25 cellular contexts compared by ENCODE assay signal in genomic region chr11:97977726-97978125, GRCh38.
DNase-seq lines count a peak whose midpoint lies in the region; ATAC-seq, FAIRE-seq and TF ChIP-seq lines count a peak whose summit lies in the region.
"Had no signal": no experiment of that assay in that cellular context is flagged by ENCODE, and none has a peak within 500 bp of the region (broad histone marks: within the 10 kb centered on the region; RNA-seq: fewer than 3 reads in every experiment).

No MANE protein-coding gene starts in this region.

- peak overlapping the region; percentile 92 for H3K27ac Mint-ChIP-seq in astrocyte (ENCODE audit: unreplicated experiment)
- H3K27ac Mint-ChIP-seq in CD4-positive, alpha-beta memory T cell: no peak overlapping the region
- H3K27ac Mint-ChIP-seq: CD4-positive, CD25-positive, alpha-beta regulatory T cell; CD8-positive, alpha-beta T cell had no signal

- no peak for TF ChIP-seq RAD21 in HepG2 (CRISPR knock-in tag; IDR thresholded peaks at IDR 0.05)

- no peak for DNase-seq in HepG2 (ENCODE audit: low spot score)
- no peak for DNase-seq in right lobe of liver
- DNase-seq in astrocyte (ENCODE audit: low read depth): no peak
- no peak for DNase-seq in smooth muscle cell (lab: John Stamatoyannopoulos, UW; ENCODE audit: unreplicated experiment)
- DNase-seq in COLO668 (lab: John Stamatoyannopoulos, UW; ENCODE audit: unreplicated experiment): no peak
- no peak for DNase-seq in CD4-positive, alpha-beta memory T cell
- DNase-seq: ACHN; BE2C; C1 segment of cervical spinal cord; CD4-positive, CD25-positive, alpha-beta regulatory T cell; CD8-positive, alpha-beta T cell; COR-L47; DMS 273 treated with DMSO at 0.1 percent for 48 hours; DMS153; DMS53; DMS79; DND-41; EL; GDM1 had no signal

- no peak overlapping the region for H3K4me3 ChIP-seq in HepG2 (replicated peaks in 1 of 3; ENCODE audit: insufficient read depth in 1 of 3, low read depth in 2 of 3, low read length in 3 of 3)
- no peak overlapping the region for H3K4me3 ChIP-seq in right lobe of liver
- H3K4me3 ChIP-seq in astrocyte (ENCODE audit: insufficient read depth, low read depth, low read length): no peak overlapping the region
- H3K4me3 ChIP-seq in smooth muscle cell: no peak overlapping the region
- H3K4me3 ChIP-seq in CD4-positive, alpha-beta memory T cell (ENCODE audit: low read length in 2 of 2): no peak overlapping the region
- H3K4me3 ChIP-seq: BLaER1, GM12878 had no signal

- H3K27me3 ChIP-seq in HepG2 (ENCODE audit: control insufficient read depth in 1 of 2, insufficient read depth in 2 of 2, low read length in 2 of 2) (no peaks in the 10 kb centered on the region), right lobe of liver (no peaks in the 10 kb centered on the region), astrocyte (ENCODE audit: insufficient read depth, low read length) (no peaks in the 10 kb centered on the region), smooth muscle cell (ENCODE audit: low read depth) (no peaks in the 10 kb centered on the region)
- no peaks in the 10 kb centered on the region for H3K27me3 ChIP-seq in CD4-positive, alpha-beta memory T cell (ENCODE audit: insufficient read depth, low read length)
- H3K27me3 ChIP-seq: BE2C, BLaER1 had no signal

- H3K36me3 ChIP-seq in HepG2 (replicated peaks in 1 of 2; ENCODE audit: control insufficient read depth in 1 of 2, insufficient read depth in 2 of 2, low read length in 2 of 2): no peaks in the 10 kb centered on the region
- no peaks in the 10 kb centered on the region for H3K36me3 ChIP-seq in right lobe of liver
- no peaks in the 10 kb centered on the region for H3K36me3 ChIP-seq in astrocyte (ENCODE audit: insufficient read depth, low read length)
- H3K36me3 ChIP-seq in smooth muscle cell (ENCODE audit: low read depth): no peaks in the 10 kb centered on the region
- H3K36me3 ChIP-seq in CD4-positive, alpha-beta memory T cell (ENCODE audit: insufficient read depth, low read length): no peaks in the 10 kb centered on the region
- H3K36me3 ChIP-seq: BE2C, BLaER1 had no signal

- H3K4me2 ChIP-seq in HepG2 (ENCODE audit: low read depth, low read length) (no peak overlapping the region), astrocyte (ENCODE audit: low read length) (no peak overlapping the region), smooth muscle cell (no peak overlapping the region)
- H3K4me2 ChIP-seq: BLaER1 had no signal

- no peak overlapping the region for H3K27ac ChIP-seq in HepG2 (ENCODE audit: extremely low read length, insufficient read depth, low read length)
- no peak overlapping the region for H3K27ac ChIP-seq in right lobe of liver
- H3K27ac ChIP-seq in astrocyte (ENCODE audit: low read depth, low read length): no peak overlapping the region
- H3K27ac ChIP-seq in smooth muscle cell (ENCODE audit: low read depth): peak overlapping the region; percentile 77
- H3K27ac ChIP-seq in CD4-positive, alpha-beta memory T cell (ENCODE audit: low read depth, low read length): no peak overlapping the region
- H3K27ac ChIP-seq: 22Rv1, BLaER1 had no signal

- TF ChIP-seq EP300 in HepG2 (IDR thresholded peaks at IDR 0.05; ENCODE audit: low read depth in 2 of 2, low read length in 2 of 2) (no peak), HepG2 (CRISPR knock-in tag; IDR thresholded peaks at IDR 0.05; ENCODE audit: borderline replicate concordance) (no peak)

- intact Hi-C loops in HepG2 (cut with micrococcal nuclease; ENCODE audit: unreplicated experiment) (no loop called here), right lobe of liver (cut with DNase I) (no loop called here)
- intact Hi-C loops in CD4-positive, alpha-beta memory T cell (cut with micrococcal nuclease): no loop called here

- ATAC-seq in HepG2: no peak
- ATAC-seq in right lobe of liver: no peak
- ATAC-seq: CD8-positive, alpha-beta T cell; GM12878 had no signal

- WGBS in HepG2 (ENCODE audit: low lambda C conversion rate): 0% methylated on average over 1 of the region's 1 CpG
- WGBS in right lobe of liver (ENCODE audit: insufficient coverage, low coverage, low lambda C conversion rate, missing lambda C conversion rate): 33% methylated on average over 1 of the region's 1 CpG
- WGBS in smooth muscle cell (ENCODE audit: low lambda C conversion rate): 79% methylated on average over 1 of the region's 1 CpG

- peaks cover 10% of the 10 kb centered on the region for H3K9me3 Mint-ChIP-seq in astrocyte (ENCODE audit: unreplicated experiment)
- peaks cover 0 to 11% (median 3%) of the 10 kb centered on the region in 8 donors for H3K9me3 Mint-ChIP-seq in CD4-positive, alpha-beta memory T cell

- in situ Hi-C loops in HepG2 (cut with HindIII; ENCODE audit: extremely low pct_ligation_motif_present, low pct_unique_long_range_greater_than_20kb): no loop called here

- no peaks in the 10 kb centered on the region for H3F3A ChIP-seq in smooth muscle cell (ENCODE audit: low read depth)

- H3K4me1 Mint-ChIP-seq in astrocyte (ENCODE audit: low read depth, unreplicated experiment): peaks cover 38% of the 10 kb centered on the region
- no peaks in the 10 kb centered on the region for H3K4me1 Mint-ChIP-seq in CD4-positive, alpha-beta memory T cell
- H3K4me1 Mint-ChIP-seq: CD14-positive monocyte; CD4-positive, CD25-positive, alpha-beta regulatory T cell had no signal

- FAIRE-seq in HepG2 (lab: Jason Lieb, UNC) (no peak), astrocyte (lab: Jason Lieb, UNC) (no peak)
- FAIRE-seq: GM12878, GM12892, GM19239 had no signal

- no peak overlapping the region for H2AFZ ChIP-seq in HepG2 (ENCODE audit: low read length)
- H2AFZ ChIP-seq in astrocyte (ENCODE audit: low read depth, low read length): no peak overlapping the region
- peak overlapping the region; percentile 30 for H2AFZ ChIP-seq in smooth muscle cell (ENCODE audit: low read depth)

- H4K20me1 ChIP-seq in HepG2 (ENCODE audit: insufficient read depth, low read length) (no peaks in the 10 kb centered on the region), astrocyte (ENCODE audit: insufficient read depth, low read length) (no peaks in the 10 kb centered on the region), smooth muscle cell (ENCODE audit: low read depth) (no peaks in the 10 kb centered on the region)
- H4K20me1 ChIP-seq: BLaER1 had no signal

- H3K9me3 ChIP-seq in HepG2 (ENCODE audit: low read length) (no peaks in the 10 kb centered on the region), right lobe of liver (no peaks in the 10 kb centered on the region), astrocyte (ENCODE audit: insufficient read depth, low read depth, low read length) (peaks cover 2% of the 10 kb centered on the region), smooth muscle cell (replicated peaks; ENCODE audit: low read depth) (no peaks in the 10 kb centered on the region)
- H3K9me3 ChIP-seq in CD4-positive, alpha-beta memory T cell (ENCODE audit: control insufficient read depth in 1 of 2, low read length in 2 of 2): no peaks in the 10 kb centered on the region
- H3K9me3 ChIP-seq: BE2C, BLaER1 had no signal

- POLR2A ChIA-PET in HepG2 (lab: Yijun Ruan, JAX): no interaction called here
- POLR2A ChIA-PET in CD4-positive, alpha-beta memory T cell (lab: Charles Lee; ENCODE audit: partially characterized antibody): no interaction called here

- no peaks in the 10 kb centered on the region for H3K4me1 ChIP-seq in HepG2 (ENCODE audit: insufficient read depth, low read length)
- no peaks in the 10 kb centered on the region for H3K4me1 ChIP-seq in right lobe of liver
- peaks cover 6% of the 10 kb centered on the region for H3K4me1 ChIP-seq in astrocyte (ENCODE audit: insufficient read depth, low read length)
- peaks cover 21% of the 10 kb centered on the region for H3K4me1 ChIP-seq in smooth muscle cell (ENCODE audit: low read depth)
- H3K4me1 ChIP-seq in CD4-positive, alpha-beta memory T cell (ENCODE audit: insufficient read depth, low read length): no peaks in the 10 kb centered on the region
- H3K4me1 ChIP-seq: BE2C, BLaER1 had no signal

- no peaks in the 10 kb centered on the region for H3K79me2 ChIP-seq in HepG2 (ENCODE audit: insufficient read depth, low read length)
- H3K79me2 ChIP-seq in astrocyte (ENCODE audit: insufficient read depth, low read length): no peaks in the 10 kb centered on the region
- no peaks in the 10 kb centered on the region for H3K79me2 ChIP-seq in smooth muscle cell (ENCODE audit: low read depth)

- no peak overlapping the region for H3K4me3 Mint-ChIP-seq in astrocyte (ENCODE audit: unreplicated experiment)
- no peak overlapping the region for H3K4me3 Mint-ChIP-seq in CD4-positive, alpha-beta memory T cell
- H3K4me3 Mint-ChIP-seq: CD14-positive monocyte; CD8-positive, alpha-beta T cell had no signal

- TF ChIP-seq POLR2A in HepG2 (IDR thresholded peaks at IDR 0.05; ENCODE audit: insufficient read depth in 1 of 2, low read depth in 2 of 2, low read length in 2 of 2): no peak
- TF ChIP-seq POLR2A in right lobe of liver (IDR thresholded peaks at IDR 0.05): no peak

- BruUV-seq in HepG2 (replicated peaks; lab: Mats Ljungman, UMichigan): no TSS peak

- H3K36me3 Mint-ChIP-seq in astrocyte (ENCODE audit: low read depth, unreplicated experiment): no peaks in the 10 kb centered on the region
- no peaks in the 10 kb centered on the region for H3K36me3 Mint-ChIP-seq in CD4-positive, alpha-beta memory T cell
- H3K36me3 Mint-ChIP-seq: CD14-positive monocyte; CD4-positive, CD25-positive, alpha-beta regulatory T cell; CD8-positive, alpha-beta T cell had no signal

- H3K9ac ChIP-seq in HepG2 (ENCODE audit: insufficient read depth, low read depth, low read length) (no peak overlapping the region), astrocyte (ENCODE audit: low read length) (no peak overlapping the region), smooth muscle cell (ENCODE audit: low read depth) (no peak overlapping the region)
- H3K9ac ChIP-seq: BLaER1 had no signal

- TF ChIP-seq CTCF in HepG2 (CRISPR knock-in tag; IDR thresholded peaks at IDR 0.05) (no peak), right lobe of liver (IDR thresholded peaks at IDR 0.05) (no peak), astrocyte (IDR thresholded peaks at IDR 0.05; ENCODE audit: insufficient read depth, low read depth, low read length) (no peak), smooth muscle cell (IDR thresholded peaks at IDR 0.05; ENCODE audit: borderline replicate concordance, insufficient read depth, poor library complexity, severe bottlenecking) (no peak)

- CTCF ChIA-PET in HepG2 (lab: Yijun Ruan, JAX; ENCODE audit: low intra/inter-chr PET ratio, low total read pairs): no interaction called here
- CTCF ChIA-PET in CD4-positive, alpha-beta memory T cell (lab: Charles Lee; ENCODE audit: partially characterized antibody): no interaction called here

- no peaks in the 10 kb centered on the region for H3K27me3 Mint-ChIP-seq in astrocyte (ENCODE audit: low read depth, unreplicated experiment)
- no peaks in the 10 kb centered on the region for H3K27me3 Mint-ChIP-seq in CD4-positive, alpha-beta memory T cell
- H3K27me3 Mint-ChIP-seq: CD4-positive, CD25-positive, alpha-beta regulatory T cell had no signal

TF ChIP-seq in HepG2, 621 proteins besides CTCF, POLR2A, EP300 and RAD21:
- TF ChIP-seq ZNF180 (CRISPR knock-in tag; IDR thresholded peaks at IDR 0.05; ENCODE audit: borderline replicate concordance, low read depth) (no peak), MAFK (conservative IDR thresholded peaks at IDR 0.05 in 1 of 2, IDR thresholded peaks at IDR 0.05 in 1 of 2; ENCODE audit: low read length in 2 of 2) (peak; percentile 54 to 81), MAFF (IDR thresholded peaks at IDR 0.05; ENCODE audit: low read depth, low read length) (peak; percentile 66; the same call in 1 of the 2 replicates)
